In genomic region chr3:111667621-111668239, GRCh38 we compare ENCODE assay signal across 8 cellular contexts. TPM values are rescaled to one million over a fixed set of nuclear protein-coding genes. Genes with fewer than 3 reads are reported as not detected.
A peak's percentile ranks its signal among the peaks of the same experiment; 100 is the strongest.
DNase-seq lines count a peak whose midpoint lies in the region; ATAC-seq and TF ChIP-seq lines count a peak whose summit lies in the region.

No MANE protein-coding gene starts in this region.

- DNase-seq in GM13977 (ENCODE audit: low spot score) (peak; percentile 45), NOMO-1 (lab: John Stamatoyannopoulos, UW; ENCODE audit: unreplicated experiment in 2 of 2) (peak; percentile 88 to 99), kidney glomerular epithelial cell (lab: John Stamatoyannopoulos, UW) (peak; percentile 37), NCI-H2107 (lab: John Stamatoyannopoulos, UW) (no peak), NCI-H748 treated with DMSO at 0.1 percent for 48 hours (lab: John Stamatoyannopoulos, UW) (no peak)
- peak; percentile 75 for DNase-seq in activated T-helper 2 cell treated with anti-CD3 and anti-CD28 coated beads, Interferon-gamma antibody, Interleukin-2, Interleukin-4, amounts not matched to agents 10 μg/mL and 5 μg/mL and 100 μg/mL, durations not matched to agents 14 hours and 24 hours and 36 hours (ENCODE audit: low spot score)
- DNase-seq in stimulated activated effector memory CD8-positive, alpha-beta T cell treated with anti-CD3 and anti-CD28 coated beads, Interleukin-12 subunit alpha, Interleukin-12 subunit beta, amount 100 ng/mL, for 72 hours (ENCODE audit: low spot score in 2 of 2), result no peak

- peak; percentile 99 for ATAC-seq in HG02610 (IDR thresholded peaks at IDR 0.05; ENCODE audit: unreplicated experiment)
- peak; percentile 93 for ATAC-seq in stimulated activated effector memory CD8-positive, alpha-beta T cell treated with anti-CD3 and anti-CD28 coated beads, Interleukin-12 subunit alpha, Interleukin-12 subunit beta, amount 100 ng/mL, for 72 hours

- H3K4me3 Mint-ChIP-seq in activated T-helper 2 cell treated with anti-CD3 and anti-CD28 coated beads, Interferon-gamma antibody, Interleukin-2, Interleukin-4, amounts not matched to agents 10 μg/mL and 5 μg/mL and 100 μg/mL, durations not matched to agents 14 hours and 24 hours and 36 hours (ENCODE audit: low read depth), result peak overlapping the region; percentile 30
- peak overlapping the region; percentile 48 for H3K4me3 Mint-ChIP-seq in stimulated activated effector memory CD8-positive, alpha-beta T cell treated with anti-CD3 and anti-CD28 coated beads, Interleukin-12 subunit alpha, Interleukin-12 subunit beta, amount 100 ng/mL, for 72 hours

- TF ChIP-seq CTCF in GM13977 (IDR thresholded peaks at IDR 0.05; ENCODE audit: extremely low read depth, insufficient read depth, missing control alignments), result no peak

- peak overlapping the region; percentile 83 for H3K27ac Mint-ChIP-seq in activated T-helper 2 cell treated with anti-CD3 and anti-CD28 coated beads, Interferon-gamma antibody, Interleukin-2, Interleukin-4, amounts not matched to agents 10 μg/mL and 5 μg/mL and 100 μg/mL, durations not matched to agents 14 hours and 24 hours and 36 hours
- H3K27ac Mint-ChIP-seq in stimulated activated effector memory CD8-positive, alpha-beta T cell treated with anti-CD3 and anti-CD28 coated beads, Interleukin-12 subunit alpha, Interleukin-12 subunit beta, amount 100 ng/mL, for 72 hours, result peak overlapping the region; percentile 46

- peaks cover 14% of the 10 kb centered on the region for H3K9me3 Mint-ChIP-seq in activated T-helper 2 cell treated with anti-CD3 and anti-CD28 coated beads, Interferon-gamma antibody, Interleukin-2, Interleukin-4, amounts not matched to agents 10 μg/mL and 5 μg/mL and 100 μg/mL, durations not matched to agents 14 hours and 24 hours and 36 hours
- H3K9me3 Mint-ChIP-seq in stimulated activated effector memory CD8-positive, alpha-beta T cell treated with anti-CD3 and anti-CD28 coated beads, Interleukin-12 subunit alpha, Interleukin-12 subunit beta, amount 100 ng/mL, for 72 hours, result peaks cover 3% of the 10 kb centered on the region

- in situ Hi-C loops in GM13977 (cut with MboI; ENCODE audit: low pct_unique_long_range_greater_than_20kb, low sequenced_read_pairs, unreplicated experiment), result no loop called here

- peaks cover 51% of the 10 kb centered on the region for H3K36me3 Mint-ChIP-seq in activated T-helper 2 cell treated with anti-CD3 and anti-CD28 coated beads, Interferon-gamma antibody, Interleukin-2, Interleukin-4, amounts not matched to agents 10 μg/mL and 5 μg/mL and 100 μg/mL, durations not matched to agents 14 hours and 24 hours and 36 hours (ENCODE audit: low read depth)
- peaks cover 28% of the 10 kb centered on the region for H3K36me3 Mint-ChIP-seq in stimulated activated effector memory CD8-positive, alpha-beta T cell treated with anti-CD3 and anti-CD28 coated beads, Interleukin-12 subunit alpha, Interleukin-12 subunit beta, amount 100 ng/mL, for 72 hours

- intact Hi-C loops in activated T-helper 2 cell treated with anti-CD3 and anti-CD28 coated beads, Interferon-gamma antibody, Interleukin-2, Interleukin-4, amounts not matched to agents 10 μg/mL and 5 μg/mL and 100 μg/mL, durations not matched to agents 14 hours and 24 hours and 36 hours (cut with micrococcal nuclease), result loop anchor here (1.0 to 10.0 kb wide), 7 partner anchors 35 to 853 kb away; no protein-coding TSS in a partner anchor

- H3K27me3 Mint-ChIP-seq in activated T-helper 2 cell treated with anti-CD3 and anti-CD28 coated beads, Interferon-gamma antibody, Interleukin-2, Interleukin-4, amounts not matched to agents 10 μg/mL and 5 μg/mL and 100 μg/mL, durations not matched to agents 14 hours and 24 hours and 36 hours (ENCODE audit: low read depth), result no peaks in the 10 kb centered on the region

- peaks cover 52% of the 10 kb centered on the region for H3K4me1 Mint-ChIP-seq in activated T-helper 2 cell treated with anti-CD3 and anti-CD28 coated beads, Interferon-gamma antibody, Interleukin-2, Interleukin-4, amounts not matched to agents 10 μg/mL and 5 μg/mL and 100 μg/mL, durations not matched to agents 14 hours and 24 hours and 36 hours (ENCODE audit: low read depth)
- peaks cover 67% of the 10 kb centered on the region for H3K4me1 Mint-ChIP-seq in stimulated activated effector memory CD8-positive, alpha-beta T cell treated with anti-CD3 and anti-CD28 coated beads, Interleukin-12 subunit alpha, Interleukin-12 subunit beta, amount 100 ng/mL, for 72 hours

RNA-seq across cellular contexts. Expression of gene PLCXD2, which starts 6.7 kb away (rescaled TPM):
- 6.3 and 6.4 TPM in 2 replicates for total RNA-seq in activated T-helper 2 cell treated with anti-CD3 and anti-CD28 coated beads, Interferon-gamma antibody, Interleukin-2, Interleukin-4, amounts not matched to agents 10 μg/mL and 5 μg/mL and 100 μg/mL, durations not matched to agents 14 hours and 24 hours and 36 hours

Comparison
In these comparisons a context has a peak if more than half of its experiments do, and no peak if none do; other contexts are left out.
1. DNase-seq: peak in GM13977 (single experiment), NOMO-1 (2 of 2), activated T-helper 2 cell treated with anti-CD3 and anti-CD28 coated beads, Interferon-gamma antibody, Interleukin-2, Interleukin-4, amounts not matched to agents 10 μg/mL and 5 μg/mL and 100 μg/mL, durations not matched to agents 14 hours and 24 hours and 36 hours (single experiment) and kidney glomerular epithelial cell (single experiment); none in stimulated activated effector memory CD8-positive, alpha-beta T cell treated with anti-CD3 and anti-CD28 coated beads, Interleukin-12 subunit alpha, Interleukin-12 subunit beta, amount 100 ng/mL, for 72 hours (0 of 2), NCI-H2107 (single experiment) and NCI-H748 treated with DMSO at 0.1 percent for 48 hours (single experiment).